In genomic region chr2:8803658-8804379, GRCh38 we compare ENCODE assay signal across 9 cellular contexts. TPM values are rescaled to one million over a fixed set of nuclear protein-coding genes. Genes with fewer than 3 reads are reported as not detected.
DNase-seq lines count a peak whose midpoint lies in the region; ATAC-seq, FAIRE-seq and TF ChIP-seq lines count a peak whose summit lies in the region.
"Had no signal": no experiment of that assay in that cellular context is flagged by ENCODE, and none has a peak within 500 bp of the region (broad histone marks: within the 10 kb centered on the region; RNA-seq: fewer than 3 reads in every experiment).

No MANE protein-coding gene starts in this region.

- CTCF ChIA-PET in A549 (lab: Yijun Ruan, JAX), result interaction anchor here (0.6 to 1.9 kb wide), 7 partner anchors 10 to 322 kb away, joined by 3 to 8 read pairs (median 3); no protein-coding TSS in a partner anchor

- TF ChIP-seq CTCF in A549 (IDR thresholded peaks at IDR 0.05) (peak; percentile 22; the same call in 2 of the 3 replicates), astrocyte (IDR thresholded peaks at IDR 0.05; ENCODE audit: insufficient read depth, low read depth, low read length) (no peak), lower lobe of right lung (IDR thresholded peaks at IDR 0.05) (no peak), vagina (IDR thresholded peaks at IDR 0.05) (no peak)

- H3K36me3 ChIP-seq in astrocyte (ENCODE audit: insufficient read depth, low read length) (peaks cover 23% of the 10 kb centered on the region), lower lobe of right lung (peaks cover 81% of the 10 kb centered on the region), vagina (peaks cover 0 to 64% of the 10 kb centered on the region in 2 donors)

- no peak for TF ChIP-seq EP300 in A549 (IDR thresholded peaks at IDR 0.05)

- H3K9ac ChIP-seq in astrocyte (ENCODE audit: low read length), result no peak overlapping the region

- H3K27me3 Mint-ChIP-seq in astrocyte (ENCODE audit: low read depth, unreplicated experiment), result no peaks in the 10 kb centered on the region

- H3K27ac Mint-ChIP-seq in astrocyte (ENCODE audit: unreplicated experiment), result peak overlapping the region; percentile 70

- no peak overlapping the region for H3K4me3 Mint-ChIP-seq in astrocyte (ENCODE audit: unreplicated experiment)

- no peaks in the 10 kb centered on the region for H3K27me3 ChIP-seq in astrocyte (ENCODE audit: insufficient read depth, low read length)
- no peaks in the 10 kb centered on the region for H3K27me3 ChIP-seq in lower lobe of right lung (ENCODE audit: low read depth)
- no peaks in the 10 kb centered on the region for H3K27me3 ChIP-seq in vagina

- H3K36me3 Mint-ChIP-seq in astrocyte (ENCODE audit: low read depth, unreplicated experiment), result peaks cover 10% of the 10 kb centered on the region

- DNase-seq in A549 (ENCODE audit: low read depth in 1 of 2, low spot score in 1 of 2), result peak; percentile 88 to 93
- peak; percentile 95 for DNase-seq in NCI-H226
- DNase-seq in astrocyte (ENCODE audit: low read depth), result peak; percentile 93
- no peak for DNase-seq in lower lobe of right lung
- no peak for DNase-seq in vagina (ENCODE audit: extremely low spot score in 2 of 2)
- DNase-seq in NCI-H1092 (lab: John Stamatoyannopoulos, UW), result no peak

- intact Hi-C loops in lower lobe of right lung (cut with DNase I), result no loop called here
- intact Hi-C loops in vagina (cut with DNase I), result no loop called here

- POLR2A ChIA-PET in A549 (lab: Yijun Ruan, JAX), result interaction anchor here (0.9 kb wide), 1 partner anchor 122 kb away, joined by 5 read pairs; the partner anchor contains the start of gene ID2

- H3K9me3 Mint-ChIP-seq in astrocyte (ENCODE audit: unreplicated experiment), result no peaks in the 10 kb centered on the region

- H3K4me2 ChIP-seq in A549 (peak overlapping the region; percentile 53), astrocyte (ENCODE audit: low read length) (peak overlapping the region; percentile 16)

- H3K79me2 ChIP-seq in astrocyte (ENCODE audit: insufficient read depth, low read length), result no peaks in the 10 kb centered on the region

- FAIRE-seq in A549 (lab: Jason Lieb, UNC) (peak; percentile 94), astrocyte (lab: Jason Lieb, UNC) (no peak)

- H3K27ac ChIP-seq in A549 (peak overlapping the region; percentile 3 to 51; a peak in 1 of 6 replicates), astrocyte (ENCODE audit: low read depth, low read length) (peak overlapping the region; percentile 52), lower lobe of right lung (peak overlapping the region; percentile 8), vagina (no peak overlapping the region)
- H3K27ac ChIP-seq: HL-60 had no signal

- H2AFZ ChIP-seq in astrocyte (ENCODE audit: low read depth, low read length), result no peak overlapping the region

- peak; percentile 37 to 54; a peak in 4 of 5 replicates for TF ChIP-seq RAD21 in A549 (conservative IDR thresholded peaks at IDR 0.05 in 1 of 2, IDR thresholded peaks at IDR 0.05 in 1 of 2)

- H4K20me1 ChIP-seq in astrocyte (ENCODE audit: insufficient read depth, low read length), result peaks cover 8% of the 10 kb centered on the region

- H3K9me3 ChIP-seq in A549, result no peaks in the 10 kb centered on the region
- H3K9me3 ChIP-seq in astrocyte (ENCODE audit: insufficient read depth, low read depth, low read length), result no peaks in the 10 kb centered on the region
- no peaks in the 10 kb centered on the region for H3K9me3 ChIP-seq in lower lobe of right lung
- H3K9me3 ChIP-seq in vagina, result no peaks in the 10 kb centered on the region

- H3K4me1 ChIP-seq in A549 (peaks cover 20% of the 10 kb centered on the region), astrocyte (ENCODE audit: insufficient read depth, low read length) (peaks cover 16% of the 10 kb centered on the region), lower lobe of right lung (peaks cover 30% of the 10 kb centered on the region), vagina (no peaks in the 10 kb centered on the region)

- no peak for TF ChIP-seq POLR2A in A549 (IDR thresholded peaks at IDR 0.05; ENCODE audit: low read length)
- TF ChIP-seq POLR2A in vagina (IDR thresholded peaks at IDR 0.05), result no peak

- ATAC-seq in A549 (peak; percentile 100), GM18502 (IDR thresholded peaks at IDR 0.05; ENCODE audit: poor library complexity, unreplicated experiment) (peak; percentile 99), HG02840 (IDR thresholded peaks at IDR 0.05; ENCODE audit: low FRiP score, unreplicated experiment) (peak; percentile 99), lower lobe of right lung (peak; percentile 85 to 88)

- peaks cover 23% of the 10 kb centered on the region for H3K4me1 Mint-ChIP-seq in astrocyte (ENCODE audit: low read depth, unreplicated experiment)

- no peak overlapping the region for H3K4me3 ChIP-seq in A549
- no peak overlapping the region for H3K4me3 ChIP-seq in astrocyte (ENCODE audit: insufficient read depth, low read depth, low read length)
- no peak overlapping the region for H3K4me3 ChIP-seq in lower lobe of right lung
- H3K4me3 ChIP-seq in vagina, result no peak overlapping the region

- 29% methylated on average over 3 of the region's 3 CpGs for WGBS in A549 (ENCODE audit: missing lambda C conversion rate)

TF ChIP-seq in A549, 52 proteins besides CTCF, POLR2A, EP300 and RAD21:
- TF ChIP-seq FOSL2 (IDR thresholded peaks at IDR 0.05), result peak; percentile 73; the same call in 1 of the 2 replicates
- peak; percentile 81 for TF ChIP-seq FOSL2 (CRISPR knock-in tag; IDR thresholded peaks at IDR 0.05)
- no peak for TF ChIP-seq CBX2 (IDR thresholded peaks at IDR 0.05; ENCODE audit: borderline replicate concordance, low read depth)
- no peak for TF ChIP-seq CHD2 (IDR thresholded peaks at IDR 0.05; ENCODE audit: low read length, partially characterized antibody)
- peak in 1 of 2 experiments; percentile 57; a peak in 1 of 4 replicates for TF ChIP-seq CEBPB (IDR thresholded peaks at IDR 0.05)
- peak; percentile 21; the same call in 1 of the 2 replicates for TF ChIP-seq GATA3 (IDR thresholded peaks at IDR 0.05; ENCODE audit: borderline replicate concordance)
- TF ChIP-seq ZFP36 (IDR thresholded peaks at IDR 0.05; ENCODE audit: borderline replicate concordance, partially characterized antibody), result no peak
- TF ChIP-seq HOXB5 (CRISPR knock-in tag; IDR thresholded peaks at IDR 0.05), result peak; percentile 56; the same call in 1 of the 2 replicates
- no peak for TF ChIP-seq HOXA7 (CRISPR knock-in tag; IDR thresholded peaks at IDR 0.05)
- TF ChIP-seq JUNB (IDR thresholded peaks at IDR 0.05), result peak; percentile 69
- no peak for TF ChIP-seq MYC (IDR thresholded peaks at IDR 0.05; ENCODE audit: borderline replicate concordance, low read length)
- TF ChIP-seq MAX (IDR thresholded peaks at IDR 0.05), result peak; percentile 55
- no peak for TF ChIP-seq ZSCAN20 (CRISPR knock-in tag; IDR thresholded peaks at IDR 0.05)
- TF ChIP-seq EHF (CRISPR knock-in tag; IDR thresholded peaks at IDR 0.05), result no peak
- peak; percentile 75 for TF ChIP-seq MAFK (IDR thresholded peaks at IDR 0.05; ENCODE audit: partially characterized antibody)
- no peak for TF ChIP-seq E2F6 (IDR thresholded peaks at IDR 0.05; ENCODE audit: borderline replicate concordance, low read depth)
- no peak for TF ChIP-seq SMC3 (IDR thresholded peaks at IDR 0.05)
- TF ChIP-seq JUN (IDR thresholded peaks at IDR 0.05), result peak in 1 of 2 experiments; percentile 56; a peak in 1 of 5 replicates
TF ChIP-seq in A549: peak in this region for 8.

RNA-seq across cellular contexts. Expression of gene KIDINS220, which starts 33.6 kb away (rescaled TPM):
- polyA plus RNA-seq in A549 (2011; rRNA removed), result 38.5 and 45.9 TPM in 2 replicates
- polyA plus RNA-seq in A549 (2012; cell fraction: cytosol; rRNA removed), result 7.1 and 10.7 TPM in 2 replicates
- 21.2 and 33.0 TPM in 2 replicates for polyA plus RNA-seq in A549 (2012; cell fraction: nucleus; rRNA removed)
- polyA plus RNA-seq in A549 (2017; fragmentation: RNase III; extraction: RNeasy Plus Mini Kit Qiagen cat#74134 plus additional on column Dnase treatment), result 16.4 to 16.9 TPM (median 16.5 TPM) in 3 replicates
- 82.6 and 87.3 TPM in 2 replicates for polyA minus RNA-seq in A549 (2011; rRNA and poly(A)+ RNA removed)
- 47.8 and 50.3 TPM in 2 replicates for total RNA-seq in astrocyte
- 69.3 TPM for total RNA-seq in lower lobe of right lung
- 67.8 TPM for total RNA-seq in vagina

Comparison
In these comparisons a context has a peak if more than half of its experiments do, and no peak if none do; other contexts are left out.
1. DNase-seq: peak in A549 (2 of 2), NCI-H226 (single experiment) and astrocyte (single experiment); none in lower lobe of right lung (single experiment), vagina (0 of 2) and NCI-H1092 (single experiment).
2. Peak in every context shown above with its lines, with median percentiles within 50 percentile points of each other: ATAC-seq.